Comparison of ENCODE assay signal across 27 cellular contexts in the genomic region with DNA sequence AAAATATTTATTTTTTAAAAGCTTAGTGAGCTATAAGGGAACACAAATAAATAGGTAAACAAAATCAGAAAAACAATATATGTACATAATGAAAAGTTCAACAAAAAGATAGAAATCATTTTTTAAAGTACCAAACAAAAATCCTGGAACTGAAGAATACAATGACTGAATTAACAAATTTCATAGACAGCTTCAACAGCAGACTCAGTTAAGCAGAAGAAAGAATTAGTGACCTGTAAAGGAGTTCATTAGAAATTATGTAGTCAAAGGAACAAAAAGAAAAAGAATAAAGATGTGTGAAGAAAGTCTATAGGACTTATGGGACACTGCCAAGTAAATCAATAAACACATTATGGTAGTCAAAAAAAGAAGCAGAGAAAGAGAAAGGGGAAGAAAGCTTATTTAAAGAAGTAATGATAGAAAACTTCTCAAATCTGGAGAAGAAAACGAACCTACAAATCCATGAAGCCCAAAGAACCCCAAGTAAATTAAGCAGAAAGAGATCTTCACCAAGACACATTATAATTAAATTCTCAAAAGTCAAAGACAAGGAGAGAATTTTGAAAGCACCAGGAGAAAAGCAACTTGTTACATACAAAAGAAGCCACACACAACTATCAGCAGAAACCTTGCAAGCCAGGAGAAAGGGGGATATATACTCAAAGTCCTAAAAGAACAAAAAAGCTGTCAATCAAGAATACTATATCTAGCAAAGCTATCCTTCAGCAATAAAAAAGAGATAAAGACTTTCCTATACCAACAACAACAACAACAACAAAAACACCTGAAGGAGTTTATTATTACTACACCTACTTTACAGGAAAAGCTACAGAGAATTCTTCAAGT.
DNase-seq lines count a peak whose midpoint lies in the region; ATAC-seq, FAIRE-seq and TF ChIP-seq lines count a peak whose summit lies in the region.
"Had no signal": no experiment of that assay in that cellular context is flagged by ENCODE, and none has a peak within 500 bp of the region (broad histone marks: within the 10 kb centered on the region; RNA-seq: fewer than 3 reads in every experiment).

No MANE protein-coding gene starts in this region.

- FAIRE-seq in K562 (lab: Jason Lieb, UNC) (no peak), small intestine (lab: Jason Lieb, UNC) (peak; percentile 57)
- FAIRE-seq: A549, GM19239, H1 had no signal

- no peaks in the 10 kb centered on the region for H3K9me1 ChIP-seq in K562 (ENCODE audit: control insufficient read depth, insufficient read depth, low read length)

- POLR2A ChIA-PET in OCI-LY7 (lab: Charles Lee) (interaction anchor here (0.7 kb wide), 1 partner anchor 297 kb away, joined by 4 read pairs; no protein-coding TSS in a partner anchor), K562 (lab: Yijun Ruan, JAX) (interaction anchor here (1.2 kb wide), 1 partner anchor 20 kb away, joined by 3 read pairs; no protein-coding TSS in a partner anchor)

- no peak for DNase-seq in natural killer cell treated with Interleukin-12 subunit alpha and Interleukin-12 subunit beta and Interleukin-15 and Interleukin-18, amount 100 ng/mL, for 72 hours (ENCODE audit: low spot score)
- DNase-seq in natural killer cell (no peak), OCI-LY7 (ENCODE audit: low spot score) (peak; percentile 8), K562 (ENCODE audit: extremely low read depth in 1 of 4, low spot score in 3 of 4) (no peak), small intestine (no peak), midbrain (lab: John Stamatoyannopoulos, UW) (no peak), left ventricle myocardium inferior (no peak)
- DNase-seq: 8988T; ACHN; AML-193; BE2C; Calu3; CD4-positive, alpha-beta memory T cell; COR-L47; DMS53; DMS79 treated with DMSO at 0.1 percent for 48 hours; GF-D8; GM23248; H7; HCEC 1CT; HFFc6 had no signal

- no peaks in the 10 kb centered on the region for H3K27me3 ChIP-seq in K562 (ENCODE audit: control insufficient read depth in 2 of 2, insufficient read depth in 2 of 2, low read length in 2 of 2)
- H3K27me3 ChIP-seq in small intestine (ENCODE audit: control insufficient read depth in 2 of 2, insufficient read depth in 2 of 2, low read length in 2 of 2), result no peaks in the 10 kb centered on the region
- no peaks in the 10 kb centered on the region for H3K27me3 ChIP-seq in left ventricle myocardium inferior (ENCODE audit: low read depth)
- H3K27me3 ChIP-seq: BE2C; BLaER1 treated with 17β-estradiol and CSF1 and Interleukin-3, amounts not matched to agents 10 nM and 100 nM had no signal

- CTCF ChIA-PET in OCI-LY7 (lab: Charles Lee; ENCODE audit: unreplicated experiment) (no interaction called here), K562 (lab: Yijun Ruan, JAX; ENCODE audit: low intra/inter-chr PET ratio) (no interaction called here)

- H3K27ac Mint-ChIP-seq in natural killer cell treated with Interleukin-12 subunit alpha and Interleukin-12 subunit beta and Interleukin-15 and Interleukin-18, amount 100 ng/mL, for 72 hours, result peak overlapping the region; percentile 1 to 5
- H3K27ac Mint-ChIP-seq in natural killer cell, result no peak overlapping the region
- H3K27ac Mint-ChIP-seq: CD14-positive monocyte; CD4-positive, alpha-beta memory T cell; HFFc6 had no signal

- H3K36me3 Mint-ChIP-seq in natural killer cell treated with Interleukin-12 subunit alpha and Interleukin-12 subunit beta and Interleukin-15 and Interleukin-18, amount 100 ng/mL, for 72 hours, result peaks cover 45% of the 10 kb centered on the region
- H3K36me3 Mint-ChIP-seq in natural killer cell, result peaks cover 31% of the 10 kb centered on the region
- H3K36me3 Mint-ChIP-seq: CD14-positive monocyte had no signal

- no peaks in the 10 kb centered on the region for H4K20me1 ChIP-seq in OCI-LY7 (ENCODE audit: insufficient read depth, low read length)
- no peaks in the 10 kb centered on the region for H4K20me1 ChIP-seq in K562 (replicated peaks; ENCODE audit: control insufficient read depth, insufficient read depth, low read length)
- H4K20me1 ChIP-seq: BLaER1 treated with 17β-estradiol and CSF1 and Interleukin-3, amounts not matched to agents 10 nM and 100 nM had no signal

- H3K27me3 Mint-ChIP-seq in natural killer cell treated with Interleukin-12 subunit alpha and Interleukin-12 subunit beta and Interleukin-15 and Interleukin-18, amount 100 ng/mL, for 72 hours, result peaks cover 0 to 2% of the 10 kb centered on the region in 2 donors
- peaks cover 2 to 6% of the 10 kb centered on the region in 2 donors for H3K27me3 Mint-ChIP-seq in natural killer cell (ENCODE audit: low read depth in 2 of 2)
- H3K27me3 Mint-ChIP-seq: CD4-positive, alpha-beta memory T cell had no signal

- ATAC-seq in natural killer cell treated with Interleukin-12 subunit alpha and Interleukin-12 subunit beta and Interleukin-15 and Interleukin-18, amount 100 ng/mL, for 72 hours, result no peak
- ATAC-seq in natural killer cell (no peak), K562 (no peak), HG03457 (IDR thresholded peaks at IDR 0.05; ENCODE audit: unreplicated experiment) (no peak)
- ATAC-seq: A549 had no signal

- TF ChIP-seq RAD21 in K562 (CRISPR knock-in tag; conservative IDR thresholded peaks at IDR 0.05 in 1 of 2, IDR thresholded peaks at IDR 0.05 in 1 of 2), result 0 out of 4 replicates have a peak, but pooled peaks have one; percentile 6 to 7

- H3K79me2 ChIP-seq in OCI-LY7 (ENCODE audit: insufficient read depth, low read depth, low read length) (no peaks in the 10 kb centered on the region), K562 (ENCODE audit: control insufficient read depth, insufficient read depth, low read length) (no peaks in the 10 kb centered on the region)

- H3K9me3 Mint-ChIP-seq in natural killer cell treated with Interleukin-12 subunit alpha and Interleukin-12 subunit beta and Interleukin-15 and Interleukin-18, amount 100 ng/mL, for 72 hours, result peaks cover 19% of the 10 kb centered on the region
- H3K9me3 Mint-ChIP-seq in natural killer cell, result peaks cover 9 to 15% of the 10 kb centered on the region in 2 donors

- H3K9me2 ChIP-seq in OCI-LY7 (ENCODE audit: insufficient read depth, low read length), result no peaks in the 10 kb centered on the region

- peaks cover 18% of the 10 kb centered on the region; the same call in 1 of the 2 replicates for H3K9me3 ChIP-seq in OCI-LY7 (ENCODE audit: low read length)
- H3K9me3 ChIP-seq in K562 (replicated peaks; ENCODE audit: control insufficient read depth, insufficient read depth, low read depth, low read length), result peaks cover 16% of the 10 kb centered on the region
- peaks cover 2% of the 10 kb centered on the region for H3K9me3 ChIP-seq in small intestine (ENCODE audit: control insufficient read depth, low read depth)
- H3K9me3 ChIP-seq in left ventricle myocardium inferior (replicated peaks), result peaks cover 68% of the 10 kb centered on the region
- H3K9me3 ChIP-seq: BE2C had no signal

- WGBS in K562 (ENCODE audit: insufficient coverage, low coverage, missing lambda C conversion rate), result 0% methylated on average over 1 of the region's 1 CpG
- WGBS in small intestine, 3 donors, result 78 to 96% (median 78%) methylated on average over 1 of the region's 1 CpG

- in situ Hi-C loops in K562 (cut with MboI), result no loop called here

- no peak for TF ChIP-seq POLR2A in K562 (conservative IDR thresholded peaks at IDR 0.05)

- no peak overlapping the region for H3K4me3 Mint-ChIP-seq in natural killer cell treated with Interleukin-12 subunit alpha and Interleukin-12 subunit beta and Interleukin-15 and Interleukin-18, amount 100 ng/mL, for 72 hours
- no peak overlapping the region for H3K4me3 Mint-ChIP-seq in natural killer cell
- H3K4me3 Mint-ChIP-seq: CD14-positive monocyte; CD4-positive, alpha-beta memory T cell; HFFc6 had no signal

- TF ChIP-seq CTCF in natural killer cell (IDR thresholded peaks at IDR 0.05), result no peak
- no peak for TF ChIP-seq CTCF in OCI-LY7 (conservative IDR thresholded peaks at IDR 0.05; ENCODE audit: low read length)
- TF ChIP-seq CTCF in K562 (IDR thresholded peaks at IDR 0.05 in 2 of 3, conservative IDR thresholded peaks at IDR 0.05 in 1 of 3; ENCODE audit: insufficient read depth in 2 of 3, low read depth in 1 of 3, low read length in 3 of 3), result no peak
- TF ChIP-seq CTCF in left ventricle myocardium inferior (IDR thresholded peaks at IDR 0.05; ENCODE audit: borderline replicate concordance), result no peak

- no TSS peak for BruUV-seq in OCI-LY7 (replicated peaks; lab: Mats Ljungman, UMichigan)
- no TSS peak for BruUV-seq in K562 (replicated peaks; lab: Mats Ljungman, UMichigan)

- H3K4me3 ChIP-seq in OCI-LY7 (ENCODE audit: low read depth, low read length, poor library complexity, severe bottlenecking) (no peak overlapping the region), K562 (no peak overlapping the region), small intestine (ENCODE audit: low read depth in 1 of 2, low read length in 2 of 2) (no peak overlapping the region), left ventricle myocardium inferior (no peak overlapping the region)
- H3K4me3 ChIP-seq: A549; BLaER1 treated with 17β-estradiol and CSF1 and Interleukin-3, amounts not matched to agents 10 nM and 100 nM; GM23248 had no signal

- no peak for TF ChIP-seq EP300 in K562 (IDR thresholded peaks at IDR 0.05; ENCODE audit: low read length)

- H3K4me2 ChIP-seq in OCI-LY7 (ENCODE audit: low read length) (no peak overlapping the region), K562 (ENCODE audit: insufficient read depth, low read length) (no peak overlapping the region)
- H3K4me2 ChIP-seq: A549; BLaER1 treated with 17β-estradiol and CSF1 and Interleukin-3, amounts not matched to agents 10 nM and 100 nM had no signal

- H3K4me1 ChIP-seq in OCI-LY7 (ENCODE audit: insufficient read depth, low read length, poor library complexity, severe bottlenecking) (no peaks in the 10 kb centered on the region), K562 (replicated peaks in 1 of 2; ENCODE audit: control insufficient read depth in 2 of 2, insufficient read depth in 2 of 2, low read length in 2 of 2) (no peaks in the 10 kb centered on the region), small intestine (ENCODE audit: control insufficient read depth in 2 of 2, insufficient read depth in 1 of 2, low read depth in 1 of 2, low read length in 1 of 2) (no peaks in the 10 kb centered on the region), left ventricle myocardium inferior (no peaks in the 10 kb centered on the region)
- H3K4me1 ChIP-seq: A549; BE2C; BLaER1 treated with 17β-estradiol and CSF1 and Interleukin-3, amounts not matched to agents 10 nM and 100 nM had no signal

- H3K27ac ChIP-seq in OCI-LY7 (ENCODE audit: low read depth, low read length, poor library complexity, severe bottlenecking) (no peak overlapping the region), K562 (ENCODE audit: extremely low read depth, low read depth, low read length) (no peak overlapping the region), small intestine (ENCODE audit: low read depth in 1 of 2, low read length in 1 of 2) (no peak overlapping the region), left ventricle myocardium inferior (replicated peaks) (no peak overlapping the region)
- H3K27ac ChIP-seq: A549; BLaER1 treated with 17β-estradiol and CSF1 and Interleukin-3, amounts not matched to agents 10 nM and 100 nM; GM23248 had no signal

- no peaks in the 10 kb centered on the region for H3K4me1 Mint-ChIP-seq in natural killer cell treated with Interleukin-12 subunit alpha and Interleukin-12 subunit beta and Interleukin-15 and Interleukin-18, amount 100 ng/mL, for 72 hours (ENCODE audit: low read depth in 2 of 2)
- H3K4me1 Mint-ChIP-seq in natural killer cell, result no peaks in the 10 kb centered on the region
- H3K4me1 Mint-ChIP-seq: CD14-positive monocyte; CD4-positive, alpha-beta memory T cell had no signal

- H3K36me3 ChIP-seq in OCI-LY7 (ENCODE audit: insufficient read depth, low read length) (no peaks in the 10 kb centered on the region), K562 (ENCODE audit: control insufficient read depth, insufficient read depth, low read length) (no peaks in the 10 kb centered on the region), small intestine (ENCODE audit: control insufficient read depth in 2 of 2, insufficient read depth in 2 of 2, low read length in 2 of 2) (no peaks in the 10 kb centered on the region), left ventricle myocardium inferior (no peaks in the 10 kb centered on the region)
- H3K36me3 ChIP-seq: BE2C had no signal

- intact Hi-C loops in natural killer cell (cut with micrococcal nuclease), result no loop called here
- intact Hi-C loops in OCI-LY7 (cut with micrococcal nuclease; ENCODE audit: unreplicated experiment), result no loop called here
- intact Hi-C loops in K562 (cut with micrococcal nuclease), result no loop called here
- intact Hi-C loops in left ventricle myocardium inferior (cut with micrococcal nuclease), result no loop called here

- H2AFZ ChIP-seq in OCI-LY7 (ENCODE audit: low read length) (no peak overlapping the region), K562 (ENCODE audit: low read depth, low read length) (no peak overlapping the region)
- H2AFZ ChIP-seq: GM23248 had no signal

- no peak overlapping the region for H3K9ac ChIP-seq in K562 (ENCODE audit: insufficient read depth in 1 of 2, low read depth in 2 of 2, low read length in 2 of 2)
- H3K9ac ChIP-seq: BLaER1 treated with 17β-estradiol and CSF1 and Interleukin-3, amounts not matched to agents 10 nM and 100 nM; GM23248 had no signal

Comparison
In these comparisons a context has a peak if more than half of its experiments do, and no peak if none do; other contexts are left out.
1. H3K27ac Mint-ChIP-seq: peak in natural killer cell treated with Interleukin-12 subunit alpha and Interleukin-12 subunit beta and Interleukin-15 and Interleukin-18, amount 100 ng/mL, for 72 hours (2 of 2); none in natural killer cell (0 of 2).